In genomic region chr2:12728221-12728777, GRCh38 we compare ENCODE assay signal across 8 cellular contexts. TPM values are rescaled to one million over a fixed set of nuclear protein-coding genes. Genes with fewer than 3 reads are reported as not detected.
A peak's percentile ranks its signal among the peaks of the same experiment; 100 is the strongest.
DNase-seq lines count a peak whose midpoint lies in the region; ATAC-seq and TF ChIP-seq lines count a peak whose summit lies in the region.

No MANE protein-coding gene starts in this region.

- no peaks in the 10 kb centered on the region for H3K36me3 ChIP-seq in breast epithelium

- intact Hi-C loops in breast epithelium (cut with DNase I; ENCODE audit: low total_unique reads): no loop called here

- TF ChIP-seq POLR2A in erythroblast (IDR thresholded peaks at IDR 0.05; ENCODE audit: low read length): no peak
- TF ChIP-seq POLR2A in breast epithelium (IDR thresholded peaks at IDR 0.05): no peak

- no peaks in the 10 kb centered on the region for H3K4me1 ChIP-seq in breast epithelium

- DNase-seq in CD1c-positive myeloid dendritic cell (ENCODE audit: extremely low spot score) (peak; percentile 61), erythroblast (lab: John Stamatoyannopoulos, UW) (no peak), breast epithelium (ENCODE audit: low spot score in 2 of 2) (no peak), progenitor cell of endocrine pancreas (ENCODE audit: low spot score, unreplicated experiment) (no peak)
- DNase-seq in activated T-cell treated with anti-CD3 and anti-CD28 coated beads, Interleukin-2, amount 50 U/mL, for 48 hours: peak; percentile 54 to 63
- peak; percentile 19 for DNase-seq in stimulated activated naive CD4-positive, alpha-beta T cell treated with Interleukin-2 at 50 U/mL for 16 hours (lab: John Stamatoyannopoulos, UW)

- H3K27me3 ChIP-seq in breast epithelium: no peaks in the 10 kb centered on the region

- no peaks in the 10 kb centered on the region for H3K27me3 Mint-ChIP-seq in progenitor cell of endocrine pancreas

- peak; percentile 92 for ATAC-seq in GM21360 (IDR thresholded peaks at IDR 0.05; ENCODE audit: unreplicated experiment)
- peak; percentile 79 for ATAC-seq in HG03558 (IDR thresholded peaks at IDR 0.05; ENCODE audit: extremely low read depth, unreplicated experiment)

- no peaks in the 10 kb centered on the region for H3K9me3 Mint-ChIP-seq in progenitor cell of endocrine pancreas (ENCODE audit: low read depth)

- H3K9me3 ChIP-seq in breast epithelium: no peaks in the 10 kb centered on the region

- H3K4me3 Mint-ChIP-seq in progenitor cell of endocrine pancreas (ENCODE audit: low read depth): no peak overlapping the region

- H3K36me3 Mint-ChIP-seq in progenitor cell of endocrine pancreas (ENCODE audit: insufficient read depth): peaks cover 37% of the 10 kb centered on the region

- H3K4me1 Mint-ChIP-seq in progenitor cell of endocrine pancreas (ENCODE audit: low read depth): peaks cover 12% of the 10 kb centered on the region

- TF ChIP-seq CTCF in breast epithelium (IDR thresholded peaks at IDR 0.05): no peak
- no peak for TF ChIP-seq CTCF in progenitor cell of endocrine pancreas (IDR thresholded peaks at IDR 0.05; ENCODE audit: unreplicated experiment)

- no peak overlapping the region for H3K4me3 ChIP-seq in breast epithelium

- no peak overlapping the region for H3K27ac Mint-ChIP-seq in progenitor cell of endocrine pancreas

- H3K27ac ChIP-seq in breast epithelium: peak overlapping the region in 1 of 2 donors; percentile 39

RNA-seq across cellular contexts. Expression of gene TRIB2, which starts 11.6 kb away (rescaled TPM):
- total RNA-seq in breast epithelium (10 to 100 TPM; 17.6 to 62.9 (median 49.6) TPM), progenitor cell of endocrine pancreas (56.6 and 57.8 TPM in 2 replicates)

Comparison
In these comparisons a context has a peak if more than half of its experiments do, and no peak if none do; other contexts are left out.
1. DNase-seq: peak in CD1c-positive myeloid dendritic cell (single experiment), activated T-cell treated with anti-CD3 and anti-CD28 coated beads, Interleukin-2, amount 50 U/mL, for 48 hours (2 of 2) and stimulated activated naive CD4-positive, alpha-beta T cell treated with Interleukin-2 at 50 U/mL for 16 hours (single experiment); none in erythroblast (0 of 2), breast epithelium (0 of 2) and progenitor cell of endocrine pancreas (single experiment).